Comparison of ENCODE assay signal across 19 cellular contexts in genomic region chr20:1757606-1758507, GRCh38.
DNase-seq lines count a peak whose midpoint lies in the region; ATAC-seq, FAIRE-seq and TF ChIP-seq lines count a peak whose summit lies in the region.
"Had no signal": no experiment of that assay in that cellular context is flagged by ENCODE, and none has a peak within 500 bp of the region (broad histone marks: within the 10 kb centered on the region; RNA-seq: fewer than 3 reads in every experiment).

No MANE protein-coding gene starts in this region.

- DNase-seq in SK-N-MC (ENCODE audit: low read depth, low spot score) = no peak
- no peak for DNase-seq in left colon
- peak; percentile 43 for DNase-seq in pons (ENCODE audit: low spot score)
- no peak for DNase-seq in GM12892 (ENCODE audit: insufficient read length)
- DNase-seq in DMS153 (lab: John Stamatoyannopoulos, UW) = no peak
- DNase-seq: activated B cell treated with CpG ODN at 0.5 μM for 24 hours; activated CD8-positive, alpha-beta T cell treated with anti-CD3 and anti-CD28 coated beads, Interleukin-2, amount 10 ng/mL, durations not matched to agents 7 days and 5 days; activated naive CD4-positive, alpha-beta T cell treated with Interleukin-2 at 50 U/mL for 16 hours; activated T-cell treated with anti-CD3 and anti-CD28 coated beads, Interleukin-2, amount 50 U/mL, for 24 hours; central memory CD4-positive, alpha-beta T cell; effector CD8-positive, alpha-beta T cell; esophagus squamous epithelium; NCI-H526; nephron progenitor cell; psoas muscle; spleen had no signal

- H3K36me3 ChIP-seq in SK-N-MC (ENCODE audit: insufficient read depth, low read length) = no peaks in the 10 kb centered on the region
- H3K36me3 ChIP-seq: esophagus squamous epithelium, spleen had no signal

- intact Hi-C loops in left colon (cut with DNase I, micrococcal nuclease) = no loop called here

- no peak for FAIRE-seq in GM12892 (lab: Jason Lieb, UNC)

- H3K4me3 ChIP-seq in SK-N-MC = no peak overlapping the region
- H3K4me3 ChIP-seq: esophagus squamous epithelium, psoas muscle, spleen had no signal

- ATAC-seq in left colon = peak; percentile 86
- no peak for ATAC-seq in HG02885 (IDR thresholded peaks at IDR 0.05; ENCODE audit: poor library complexity, unreplicated experiment)
- no peak for ATAC-seq in GM21381 (IDR thresholded peaks at IDR 0.05; ENCODE audit: unreplicated experiment)
- ATAC-seq: activated CD8-positive, alpha-beta T cell treated with anti-CD3 and anti-CD28 coated beads, Interleukin-2, amount 10 ng/mL, durations not matched to agents 7 days and 5 days; psoas muscle had no signal

- H3K27ac ChIP-seq in C4-2B (peak overlapping the region; percentile 45; the same call in 1 of the 2 replicates), SK-N-MC (peak overlapping the region; percentile 11)
- H3K27ac ChIP-seq: esophagus squamous epithelium, psoas muscle had no signal

- H3K9me3 ChIP-seq in SK-N-MC (ENCODE audit: low read depth, low read length) = no peaks in the 10 kb centered on the region
- H3K9me3 ChIP-seq: esophagus squamous epithelium, psoas muscle had no signal

- no peak overlapping the region for H3K9ac ChIP-seq in SK-N-MC (ENCODE audit: insufficient read length)

- TF ChIP-seq CTCF in C4-2B (conservative IDR thresholded peaks at IDR 0.05) = no peak

- no peak for TF ChIP-seq POLR2A in GM12892 (IDR thresholded peaks at IDR 0.05; ENCODE audit: low read depth, low read length)
